In the genomic region with DNA sequence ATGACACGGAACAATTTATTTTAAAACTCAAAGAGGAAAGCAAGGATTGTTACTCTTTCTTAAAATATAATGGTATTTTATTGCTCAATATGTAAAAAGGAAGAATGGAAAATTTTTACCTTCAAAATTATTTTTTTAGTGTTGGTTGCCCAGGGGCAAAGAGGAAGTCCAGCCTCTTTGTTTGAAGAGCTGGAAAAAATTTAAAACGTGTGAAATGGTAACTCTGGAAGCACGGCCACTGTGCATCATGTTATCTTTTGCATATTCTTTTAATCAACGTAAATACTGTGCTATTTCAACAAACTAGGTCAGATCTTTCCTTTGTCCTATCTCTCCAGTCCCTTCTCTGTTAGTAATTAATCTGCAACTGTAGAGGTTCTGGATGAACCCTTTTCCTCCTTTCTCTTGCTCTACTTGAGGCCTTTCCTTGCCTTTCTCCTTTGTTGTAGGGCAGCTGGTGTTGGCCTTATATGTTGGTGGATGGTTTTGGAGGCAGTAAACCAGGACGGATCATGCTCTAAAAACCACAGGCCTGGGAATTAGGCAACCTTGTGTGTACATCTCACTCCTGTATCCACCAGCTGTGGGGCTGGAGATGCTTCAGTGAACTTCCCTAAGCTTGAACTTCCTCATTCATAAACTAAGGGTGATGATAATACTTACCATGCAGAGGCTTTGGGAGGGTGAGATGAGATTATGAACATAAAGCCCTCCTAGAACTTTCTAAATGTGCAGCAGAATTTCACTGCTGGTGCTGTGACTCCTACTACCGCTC, we compare ENCODE assay signal across 15 cellular contexts.
DNase-seq lines count a peak whose midpoint lies in the region; ATAC-seq and TF ChIP-seq lines count a peak whose summit lies in the region.
"Had no signal": no experiment of that assay in that cellular context is flagged by ENCODE, and none has a peak within 500 bp of the region (broad histone marks: within the 10 kb centered on the region; RNA-seq: fewer than 3 reads in every experiment).

No MANE protein-coding gene starts in this region.

- H3K4me1 ChIP-seq in BLaER1 (peaks cover 68% of the 10 kb centered on the region), mucosa of descending colon (ENCODE audit: low read depth) (no peaks in the 10 kb centered on the region)

- H3K9ac ChIP-seq in BLaER1 = peak overlapping the region; percentile 52

- intact Hi-C loops in lower leg skin (cut with DNase I; ENCODE audit: low total_unique reads) = no loop called here
- intact Hi-C loops in mucosa of descending colon (cut with DNase I, micrococcal nuclease) = no loop called here

- TF ChIP-seq POLR2A in lower leg skin (IDR thresholded peaks at IDR 0.05) = no peak

- peak overlapping the region; percentile 68 for H3K4me2 ChIP-seq in BLaER1

- no peaks in the 10 kb centered on the region for H3K27me3 ChIP-seq in BLaER1

- H4K20me1 ChIP-seq in BLaER1 = peaks cover 9% of the 10 kb centered on the region; the same call in 1 of the 2 replicates

- DNase-seq in SIG-M5 treated with dmso at 0.1 percent for 504 hours (lab: John Stamatoyannopoulos, UW; ENCODE audit: unreplicated experiment) = peak; percentile 85
- DNase-seq in kidney glomerular epithelial cell (lab: John Stamatoyannopoulos, UW) = peak; percentile 28
- DNase-seq in lower leg skin (ENCODE audit: low spot score in 2 of 2) = no peak
- DNase-seq in mucosa of descending colon = no peak
- DNase-seq: ACHN; activated naive CD8-positive, alpha-beta T cell treated with anti-CD3 and anti-CD28 coated beads for 36 hours; HCEC 1CT; NCI-H1694 treated with DMSO at 0.1 percent for 48 hours; NCI-H524 treated with DMSO at 0.1 percent for 48 hours had no signal

- H3K9me3 ChIP-seq in BLaER1 (no peaks in the 10 kb centered on the region), KOPT-K1 (ENCODE audit: insufficient read depth, low read length, poor library complexity, severe bottlenecking) (no peaks in the 10 kb centered on the region), mucosa of descending colon (no peaks in the 10 kb centered on the region)
- H3K9me3 ChIP-seq: neutrophil had no signal

- H3K27ac ChIP-seq in BLaER1 (peak overlapping the region; percentile 84), KOPT-K1 (ENCODE audit: low read depth, low read length, poor library complexity, severe bottlenecking) (peak overlapping the region; percentile 38)
- H3K27ac ChIP-seq: neutrophil had no signal

- H3K36me3 ChIP-seq in BLaER1 (peaks cover 13% of the 10 kb centered on the region), KOPT-K1 (ENCODE audit: insufficient read depth, low read length) (peaks cover 34% of the 10 kb centered on the region), mucosa of descending colon (ENCODE audit: low read depth) (no peaks in the 10 kb centered on the region)
- H3K36me3 ChIP-seq: neutrophil had no signal

- ATAC-seq in mucosa of descending colon (no peak), GM21381 (IDR thresholded peaks at IDR 0.05; ENCODE audit: unreplicated experiment) (no peak), HG03378 (IDR thresholded peaks at IDR 0.05; ENCODE audit: unreplicated experiment) (no peak)

- 78 to 83% methylated on average over 6 of the region's 6 CpGs for WGBS in lower leg skin, 2 donors

- TF ChIP-seq CTCF in lower leg skin (IDR thresholded peaks at IDR 0.05) = no peak
- TF ChIP-seq CTCF in mucosa of descending colon (IDR thresholded peaks at IDR 0.05) = no peak

- no peak overlapping the region for H3K4me3 ChIP-seq in BLaER1
- H3K4me3 ChIP-seq in lower leg skin (ENCODE audit: low read depth, poor library complexity, severe bottlenecking) = no peak overlapping the region
- H3K4me3 ChIP-seq in mucosa of descending colon = no peak overlapping the region
- H3K4me3 ChIP-seq: lung had no signal

Comparison
In these comparisons a context has a peak if more than half of its experiments do, and no peak if none do; other contexts are left out.
1. DNase-seq: peak in SIG-M5 treated with dmso at 0.1 percent for 504 hours (single experiment) and kidney glomerular epithelial cell (single experiment); none in lower leg skin (0 of 2) and mucosa of descending colon (0 of 3).